8 cellular contexts compared by ENCODE assay signal in genomic region chr19:49097453-49098288, GRCh38. TPM values are rescaled to one million over a fixed set of nuclear protein-coding genes. Genes with fewer than 3 reads are reported as not detected.
DNase-seq lines count a peak whose midpoint lies in the region; ATAC-seq, FAIRE-seq and TF ChIP-seq lines count a peak whose summit lies in the region.

No MANE protein-coding gene starts in this region.

- ATAC-seq in activated naive CD4-positive, alpha-beta T cell treated with anti-CD3 and anti-CD28 coated beads, Interleukin-2, amount 50 U/mL, for 72 hours, result peak; percentile 76 to 77
- ATAC-seq in HG03095 (IDR thresholded peaks at IDR 0.05; ENCODE audit: unreplicated experiment) (no peak), GM21447 (IDR thresholded peaks at IDR 0.05; ENCODE audit: unreplicated experiment) (no peak)

- H3K4me3 ChIP-seq in MM.1S (ENCODE audit: low read length), result no peak overlapping the region

- no peak overlapping the region for H3K4me2 ChIP-seq in MM.1S (ENCODE audit: low read depth, low read length)

- H2AFZ ChIP-seq in MM.1S (ENCODE audit: low read length), result no peak overlapping the region

- peaks cover 12% of the 10 kb centered on the region for H3F3A ChIP-seq in MM.1S (ENCODE audit: insufficient read depth, low read length)

- peaks cover 6 to 22% of the 10 kb centered on the region in 2 donors for H3K36me3 Mint-ChIP-seq in activated naive CD4-positive, alpha-beta T cell treated with anti-CD3 and anti-CD28 coated beads, Interleukin-2, amount 50 U/mL, for 72 hours

- no peaks in the 10 kb centered on the region for H3K9me3 ChIP-seq in MM.1S (replicated peaks; ENCODE audit: insufficient read depth, low read length)

- no peaks in the 10 kb centered on the region for H3K27me3 ChIP-seq in MM.1S (replicated peaks; ENCODE audit: insufficient read depth, low read length)

- H3K9ac ChIP-seq in MM.1S (ENCODE audit: low read length), result no peak overlapping the region

- H3K27ac Mint-ChIP-seq in activated naive CD4-positive, alpha-beta T cell treated with anti-CD3 and anti-CD28 coated beads, Interleukin-2, amount 50 U/mL, for 72 hours, result no peak overlapping the region

- H3K4me1 ChIP-seq in MM.1S (ENCODE audit: low read length), result no peaks in the 10 kb centered on the region

- H3K36me3 ChIP-seq in MM.1S (replicated peaks; ENCODE audit: insufficient read depth, low read length), result peaks cover 15% of the 10 kb centered on the region; the same call in 1 of the 2 replicates

- peaks cover 8% of the 10 kb centered on the region; the same call in 1 of the 2 replicates for H4K20me1 ChIP-seq in MM.1S (ENCODE audit: insufficient read depth, low read length)

- H3K9me2 ChIP-seq in MM.1S (replicated peaks; ENCODE audit: insufficient read depth, low read length), result no peaks in the 10 kb centered on the region

- H3K9me3 Mint-ChIP-seq in activated naive CD4-positive, alpha-beta T cell treated with anti-CD3 and anti-CD28 coated beads, Interleukin-2, amount 50 U/mL, for 72 hours, result no peaks in the 10 kb centered on the region

- peaks cover 73% of the 10 kb centered on the region for H3K79me2 ChIP-seq in MM.1S (ENCODE audit: low read length)

- peak overlapping the region; percentile 4; the same call in 1 of the 2 replicates for H3K27ac ChIP-seq in MM.1S (ENCODE audit: low read length)

- DNase-seq in MM.1S (peak; percentile 77), SKM-1 (lab: John Stamatoyannopoulos, UW; ENCODE audit: unreplicated experiment) (peak; percentile 30), head of caudate nucleus (peak in 41 of 42 donors; percentile 51 to 88 (median 74)), putamen (ENCODE audit: low spot score) (peak; percentile 63)
- peak; percentile 63 to 82 for DNase-seq in activated naive CD4-positive, alpha-beta T cell treated with anti-CD3 and anti-CD28 coated beads, Interleukin-2, amount 50 U/mL, for 72 hours (ENCODE audit: low spot score in 2 of 2)

- TF ChIP-seq CTCF in MM.1S (IDR thresholded peaks at IDR 0.05; ENCODE audit: low read length), result peak; percentile 99

- peak; percentile 97 for FAIRE-seq in G401.6 (lab: Jason Lieb, UNC)

- intact Hi-C loops in head of caudate nucleus (cut with DNase I), result loop anchor here (5.0 kb wide), 1 partner anchor 50 kb away; no protein-coding TSS in a partner anchor

RNA-seq across cellular contexts. Expression of gene SNRNP70, which starts 12.4 kb away (rescaled TPM):
- total RNA-seq in activated naive CD4-positive, alpha-beta T cell treated with anti-CD3 and anti-CD28 coated beads, Interleukin-2, amount 50 U/mL, for 72 hours, result 100 to 1,000 TPM; 127 to 233 TPM

RNA-seq across cellular contexts. Expression of gene LIN7B, which starts 16.5 kb away (rescaled TPM):
- total RNA-seq in activated naive CD4-positive, alpha-beta T cell treated with anti-CD3 and anti-CD28 coated beads, Interleukin-2, amount 50 U/mL, for 72 hours, result 10 to 100 TPM in 1 of 2 donors, 1 to 10 TPM in 1; 1.9 to 12.4 TPM

RNA-seq across cellular contexts. Expression of gene C19orf73, which starts 21.3 kb away (rescaled TPM):
- total RNA-seq in activated naive CD4-positive, alpha-beta T cell treated with anti-CD3 and anti-CD28 coated beads, Interleukin-2, amount 50 U/mL, for 72 hours, result 1 to 10 TPM; 1.1 TPM

RNA-seq across cellular contexts. Expression of gene PPFIA3, which starts 21.7 kb away (rescaled TPM):
- total RNA-seq in activated naive CD4-positive, alpha-beta T cell treated with anti-CD3 and anti-CD28 coated beads, Interleukin-2, amount 50 U/mL, for 72 hours, result 10 to 100 TPM; 10.3 to 11.3 TPM

RNA-seq across cellular contexts. Expression of gene KCNA7, which starts 25.2 kb away (rescaled TPM):
- not detected for total RNA-seq in activated naive CD4-positive, alpha-beta T cell treated with anti-CD3 and anti-CD28 coated beads, Interleukin-2, amount 50 U/mL, for 72 hours

Comparison
In these comparisons a context has a peak if more than half of its experiments do, and no peak if none do; other contexts are left out.
1. ATAC-seq: peak in activated naive CD4-positive, alpha-beta T cell treated with anti-CD3 and anti-CD28 coated beads, Interleukin-2, amount 50 U/mL, for 72 hours (2 of 2); none in HG03095 (single experiment) and GM21447 (single experiment).
2. Peak in every context shown above with its lines, with median percentiles within 50 percentile points of each other: DNase-seq.